1 cellular context compared by ENCODE assay signal in the genomic region with DNA sequence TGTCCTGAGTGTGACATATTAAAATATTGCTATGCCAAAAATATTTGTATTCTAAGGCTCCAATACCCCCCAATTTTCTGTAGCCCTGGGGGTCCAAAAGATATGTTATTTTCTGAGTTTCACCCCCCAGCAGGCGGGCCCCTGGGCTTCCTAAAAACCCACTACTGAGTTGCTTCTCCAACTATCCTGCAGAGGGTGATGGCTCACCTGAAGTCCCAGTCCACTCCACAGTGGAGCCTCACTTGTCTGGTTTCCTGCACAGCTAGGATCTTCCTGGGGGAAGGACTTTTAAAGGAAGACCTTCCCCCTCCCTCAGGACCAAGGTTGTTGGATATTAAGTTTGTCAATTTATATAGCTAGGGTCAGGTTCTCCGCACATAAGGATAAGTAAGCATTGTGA.
TF ChIP-seq lines count a peak whose summit lies in the region.

No MANE protein-coding gene starts in this region.

TF ChIP-seq in GM23338, 12 proteins besides CTCF, POLR2A, EP300 and RAD21 (continued from another document):
- TF ChIP-seq, protein P1, sequence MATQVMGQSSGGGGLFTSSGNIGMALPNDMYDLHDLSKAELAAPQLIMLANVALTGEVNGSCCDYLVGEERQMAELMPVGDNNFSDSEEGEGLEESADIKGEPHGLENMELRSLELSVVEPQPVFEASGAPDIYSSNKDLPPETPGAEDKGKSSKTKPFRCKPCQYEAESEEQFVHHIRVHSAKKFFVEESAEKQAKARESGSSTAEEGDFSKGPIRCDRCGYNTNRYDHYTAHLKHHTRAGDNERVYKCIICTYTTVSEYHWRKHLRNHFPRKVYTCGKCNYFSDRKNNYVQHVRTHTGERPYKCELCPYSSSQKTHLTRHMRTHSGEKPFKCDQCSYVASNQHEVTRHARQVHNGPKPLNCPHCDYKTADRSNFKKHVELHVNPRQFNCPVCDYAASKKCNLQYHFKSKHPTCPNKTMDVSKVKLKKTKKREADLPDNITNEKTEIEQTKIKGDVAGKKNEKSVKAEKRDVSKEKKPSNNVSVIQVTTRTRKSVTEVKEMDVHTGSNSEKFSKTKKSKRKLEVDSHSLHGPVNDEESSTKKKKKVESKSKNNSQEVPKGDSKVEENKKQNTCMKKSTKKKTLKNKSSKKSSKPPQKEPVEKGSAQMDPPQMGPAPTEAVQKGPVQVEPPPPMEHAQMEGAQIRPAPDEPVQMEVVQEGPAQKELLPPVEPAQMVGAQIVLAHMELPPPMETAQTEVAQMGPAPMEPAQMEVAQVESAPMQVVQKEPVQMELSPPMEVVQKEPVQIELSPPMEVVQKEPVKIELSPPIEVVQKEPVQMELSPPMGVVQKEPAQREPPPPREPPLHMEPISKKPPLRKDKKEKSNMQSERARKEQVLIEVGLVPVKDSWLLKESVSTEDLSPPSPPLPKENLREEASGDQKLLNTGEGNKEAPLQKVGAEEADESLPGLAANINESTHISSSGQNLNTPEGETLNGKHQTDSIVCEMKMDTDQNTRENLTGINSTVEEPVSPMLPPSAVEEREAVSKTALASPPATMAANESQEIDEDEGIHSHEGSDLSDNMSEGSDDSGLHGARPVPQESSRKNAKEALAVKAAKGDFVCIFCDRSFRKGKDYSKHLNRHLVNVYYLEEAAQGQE (IDR thresholded peaks at IDR 0.05; ENCODE audit: unreplicated experiment): no peak
- TF ChIP-seq NANOG (IDR thresholded peaks at IDR 0.05; ENCODE audit: borderline replicate concordance) (no peak), POLR2AphosphoS5 (IDR thresholded peaks at IDR 0.05; ENCODE audit: low read depth) (no peak), ZNF462 (CRISPR knock-in tag; IDR thresholded peaks at IDR 0.05) (no peak), ETS1 (IDR thresholded peaks at IDR 0.05) (no peak), ZNF114 (CRISPR knock-in tag; IDR thresholded peaks at IDR 0.05) (no peak), EZH2 (IDR thresholded peaks at IDR 0.05; ENCODE audit: low read depth, unreplicated experiment) (no peak), EZH2phosphoT487 (IDR thresholded peaks at IDR 0.05; ENCODE audit: unreplicated experiment) (no peak)
